In genomic region chrX:154317391-154318000, GRCh38 we compare ENCODE assay signal across 8 cellular contexts. TPM values are rescaled to one million over a fixed set of nuclear protein-coding genes. Genes with fewer than 3 reads are reported as not detected.
DNase-seq lines count a peak whose midpoint lies in the region; ATAC-seq and TF ChIP-seq lines count a peak whose summit lies in the region.

No MANE protein-coding gene starts in this region.

- no peak overlapping the region for H3K27ac Mint-ChIP-seq in activated T-helper 1 cell treated with anti-CD3 and anti-CD28 coated beads, Interleukin-12 subunit alpha, Interleukin-12 subunit beta, Interleukin-2, Interleukin-4 antibody, amounts not matched to agents 30 ng/mL and 10 ng/mL and 1 ng/mL, durations not matched to agents 14 hours and 24 hours and 36 hours
- H3K27ac Mint-ChIP-seq in activated T-cell treated with anti-CD3 and anti-CD28 coated beads, Interleukin-2, amount 50 U/mL, for 72 hours, result no peak overlapping the region

- H3K36me3 Mint-ChIP-seq in activated T-helper 1 cell treated with anti-CD3 and anti-CD28 coated beads, Interleukin-12 subunit alpha, Interleukin-12 subunit beta, Interleukin-2, Interleukin-4 antibody, amounts not matched to agents 30 ng/mL and 10 ng/mL and 1 ng/mL, durations not matched to agents 14 hours and 24 hours and 36 hours (ENCODE audit: low read depth), result peaks cover 3% of the 10 kb centered on the region
- H3K36me3 Mint-ChIP-seq in activated T-cell treated with anti-CD3 and anti-CD28 coated beads, Interleukin-2, amount 50 U/mL, for 72 hours (ENCODE audit: insufficient read depth in 2 of 2), result no peaks in the 10 kb centered on the region

- 39% methylated on average over 8 of the region's 8 CpGs for WGBS in esophagus muscularis mucosa

- no peaks in the 10 kb centered on the region for H3K27me3 Mint-ChIP-seq in activated T-helper 1 cell treated with anti-CD3 and anti-CD28 coated beads, Interleukin-12 subunit alpha, Interleukin-12 subunit beta, Interleukin-2, Interleukin-4 antibody, amounts not matched to agents 30 ng/mL and 10 ng/mL and 1 ng/mL, durations not matched to agents 14 hours and 24 hours and 36 hours (ENCODE audit: insufficient read depth)
- peaks cover 8% of the 10 kb centered on the region for H3K27me3 Mint-ChIP-seq in activated T-cell treated with anti-CD3 and anti-CD28 coated beads, Interleukin-2, amount 50 U/mL, for 72 hours (ENCODE audit: low read depth)

- H3K79me2 ChIP-seq in parathyroid adenoma, result no peaks in the 10 kb centered on the region

- H3K27ac ChIP-seq in esophagus muscularis mucosa (replicated peaks in 1 of 4) (no peak overlapping the region), parathyroid adenoma (no peak overlapping the region)

- H3K27me3 ChIP-seq in GM06990 (replicated peaks; ENCODE audit: control insufficient read depth, insufficient read depth, low read length), result no peaks in the 10 kb centered on the region
- H3K27me3 ChIP-seq in esophagus muscularis mucosa, result no peaks in the 10 kb centered on the region
- H3K27me3 ChIP-seq in parathyroid adenoma (ENCODE audit: control insufficient read depth, insufficient read depth, low read length), result no peaks in the 10 kb centered on the region

- no peak overlapping the region for H3K9ac ChIP-seq in parathyroid adenoma

- no peak for TF ChIP-seq EP300 in esophagus muscularis mucosa (IDR thresholded peaks at IDR 0.05)

- peak overlapping the region; percentile 53 for H2AFZ ChIP-seq in parathyroid adenoma

- DNase-seq in GM06990 (ENCODE audit: extremely low read depth, insufficient read length) (no peak), NCI-H1694 (lab: John Stamatoyannopoulos, UW) (peak; percentile 45), esophagus muscularis mucosa (ENCODE audit: extremely low spot score) (no peak), MV-4-11 (lab: John Stamatoyannopoulos, UW) (no peak), OCI-M2 (lab: John Stamatoyannopoulos, UW; ENCODE audit: unreplicated experiment) (no peak)
- no peak for DNase-seq in activated T-helper 1 cell treated with anti-CD3 and anti-CD28 coated beads, Interleukin-12 subunit alpha, Interleukin-12 subunit beta, Interleukin-2, Interleukin-4 antibody, amounts not matched to agents 30 ng/mL and 10 ng/mL and 1 ng/mL, durations not matched to agents 14 hours and 24 hours and 36 hours (ENCODE audit: low spot score)
- DNase-seq in activated T-cell treated with anti-CD3 and anti-CD28 coated beads, Interleukin-2, amount 50 U/mL, for 72 hours, result no peak

- TF ChIP-seq CTCF in GM06990 (IDR thresholded peaks at IDR 0.05; ENCODE audit: insufficient read depth, low read length, poor library complexity, severe bottlenecking), result peak; percentile 50
- peak in 2 of 3 experiments; percentile 15 to 52 for TF ChIP-seq CTCF in esophagus muscularis mucosa (IDR thresholded peaks at IDR 0.05)
- peak; percentile 33 for TF ChIP-seq CTCF in parathyroid adenoma (IDR thresholded peaks at IDR 0.05)

- no peak for TF ChIP-seq POLR2A in esophagus muscularis mucosa (IDR thresholded peaks at IDR 0.05; ENCODE audit: low read depth)

- no peaks in the 10 kb centered on the region for H3K9me3 Mint-ChIP-seq in activated T-helper 1 cell treated with anti-CD3 and anti-CD28 coated beads, Interleukin-12 subunit alpha, Interleukin-12 subunit beta, Interleukin-2, Interleukin-4 antibody, amounts not matched to agents 30 ng/mL and 10 ng/mL and 1 ng/mL, durations not matched to agents 14 hours and 24 hours and 36 hours
- H3K9me3 Mint-ChIP-seq in activated T-cell treated with anti-CD3 and anti-CD28 coated beads, Interleukin-2, amount 50 U/mL, for 72 hours, result no peaks in the 10 kb centered on the region

- no peak overlapping the region for H3K4me2 ChIP-seq in parathyroid adenoma (ENCODE audit: low read length)

- peaks cover 32% of the 10 kb centered on the region for H3K4me1 Mint-ChIP-seq in activated T-helper 1 cell treated with anti-CD3 and anti-CD28 coated beads, Interleukin-12 subunit alpha, Interleukin-12 subunit beta, Interleukin-2, Interleukin-4 antibody, amounts not matched to agents 30 ng/mL and 10 ng/mL and 1 ng/mL, durations not matched to agents 14 hours and 24 hours and 36 hours (ENCODE audit: low read depth)
- peaks cover 55% of the 10 kb centered on the region for H3K4me1 Mint-ChIP-seq in activated T-cell treated with anti-CD3 and anti-CD28 coated beads, Interleukin-2, amount 50 U/mL, for 72 hours (ENCODE audit: low read depth)

- H3K4me3 Mint-ChIP-seq in activated T-helper 1 cell treated with anti-CD3 and anti-CD28 coated beads, Interleukin-12 subunit alpha, Interleukin-12 subunit beta, Interleukin-2, Interleukin-4 antibody, amounts not matched to agents 30 ng/mL and 10 ng/mL and 1 ng/mL, durations not matched to agents 14 hours and 24 hours and 36 hours, result no peak overlapping the region
- H3K4me3 Mint-ChIP-seq in activated T-cell treated with anti-CD3 and anti-CD28 coated beads, Interleukin-2, amount 50 U/mL, for 72 hours, result peak overlapping the region in 1 of 2 donors; percentile 43

- H3K4me3 ChIP-seq in GM06990 (replicated peaks; ENCODE audit: low read depth, low read length), result no peak overlapping the region
- H3K4me3 ChIP-seq in esophagus muscularis mucosa, result no peak overlapping the region
- H3K4me3 ChIP-seq in parathyroid adenoma (ENCODE audit: low read depth, low read length), result no peak overlapping the region

- no peaks in the 10 kb centered on the region for H3K9me3 ChIP-seq in esophagus muscularis mucosa
- H3K9me3 ChIP-seq in parathyroid adenoma (ENCODE audit: control insufficient read depth, low read length), result no peaks in the 10 kb centered on the region

- H3K36me3 ChIP-seq in GM06990 (ENCODE audit: control insufficient read depth, insufficient read depth, low read length) (no peaks in the 10 kb centered on the region), esophagus muscularis mucosa (no peaks in the 10 kb centered on the region), parathyroid adenoma (ENCODE audit: control insufficient read depth, insufficient read depth, low read length) (no peaks in the 10 kb centered on the region)

- ATAC-seq in activated T-cell treated with anti-CD3 and anti-CD28 coated beads, Interleukin-2, amount 50 U/mL, for 72 hours (replicated peaks in 1 of 2), result no peak

- intact Hi-C loops in esophagus muscularis mucosa (cut with DNase I), result no loop called here
- intact Hi-C loops in activated T-helper 1 cell treated with anti-CD3 and anti-CD28 coated beads, Interleukin-12 subunit alpha, Interleukin-12 subunit beta, Interleukin-2, Interleukin-4 antibody, amounts not matched to agents 30 ng/mL and 10 ng/mL and 1 ng/mL, durations not matched to agents 14 hours and 24 hours and 36 hours (cut with micrococcal nuclease), result no loop called here

- H3K4me1 ChIP-seq in esophagus muscularis mucosa, result peaks cover 0 to 5% (median 2%) of the 10 kb centered on the region in 4 donors
- no peaks in the 10 kb centered on the region for H3K4me1 ChIP-seq in parathyroid adenoma

RNA-seq across cellular contexts. Expression of gene TKTL1, which starts 21.9 kb away (rescaled TPM):
- not detected for total RNA-seq in esophagus muscularis mucosa
- 0.12 and 0.34 TPM in 2 replicates for total RNA-seq in activated T-helper 1 cell treated with anti-CD3 and anti-CD28 coated beads, Interleukin-12 subunit alpha, Interleukin-12 subunit beta, Interleukin-2, Interleukin-4 antibody, amounts not matched to agents 30 ng/mL and 10 ng/mL and 1 ng/mL, durations not matched to agents 14 hours and 24 hours and 36 hours
- total RNA-seq in activated T-cell treated with anti-CD3 and anti-CD28 coated beads, Interleukin-2, amount 50 U/mL, for 72 hours, result under 1 TPM; 0.65 to 0.74 TPM

RNA-seq across cellular contexts. Expression of gene TEX28, which starts 22.6 kb away (rescaled TPM):
- total RNA-seq in esophagus muscularis mucosa, result not detected
- total RNA-seq in activated T-helper 1 cell treated with anti-CD3 and anti-CD28 coated beads, Interleukin-12 subunit alpha, Interleukin-12 subunit beta, Interleukin-2, Interleukin-4 antibody, amounts not matched to agents 30 ng/mL and 10 ng/mL and 1 ng/mL, durations not matched to agents 14 hours and 24 hours and 36 hours, result not detected in 2 replicates
- total RNA-seq in activated T-cell treated with anti-CD3 and anti-CD28 coated beads, Interleukin-2, amount 50 U/mL, for 72 hours, result not detected

RNA-seq across cellular contexts. Expression of gene FLNA, which starts 56.9 kb away (rescaled TPM):
- over 10,000 TPM in 3 of 4 donors, 1,000 to 10,000 TPM in 1; 8,941 to 16,544 (median 12,362) TPM for total RNA-seq in esophagus muscularis mucosa
- total RNA-seq in activated T-helper 1 cell treated with anti-CD3 and anti-CD28 coated beads, Interleukin-12 subunit alpha, Interleukin-12 subunit beta, Interleukin-2, Interleukin-4 antibody, amounts not matched to agents 30 ng/mL and 10 ng/mL and 1 ng/mL, durations not matched to agents 14 hours and 24 hours and 36 hours, result 854 and 873 TPM in 2 replicates
- 100 to 1,000 TPM; 755 to 777 TPM for total RNA-seq in activated T-cell treated with anti-CD3 and anti-CD28 coated beads, Interleukin-2, amount 50 U/mL, for 72 hours

Comparison
In these comparisons a context has a peak if more than half of its experiments do, and no peak if none do; other contexts are left out.
1. RNA of gene FLNA, which starts 56.9 kb away (total RNA-seq): 8,941 to 16,544 TPM in esophagus muscularis mucosa; 854 to 873 TPM in activated T-helper 1 cell treated with anti-CD3 and anti-CD28 coated beads, Interleukin-12 subunit alpha, Interleukin-12 subunit beta, Interleukin-2, Interleukin-4 antibody, amounts not matched to agents 30 ng/mL and 10 ng/mL and 1 ng/mL, durations not matched to agents 14 hours and 24 hours and 36 hours and 755 to 777 TPM in activated T-cell treated with anti-CD3 and anti-CD28 coated beads, Interleukin-2, amount 50 U/mL, for 72 hours; every median in the first group is over 10 times any median in the second.
2. Peak in every context shown above with its lines, with median percentiles within 50 percentile points of each other: CTCF ChIP-seq.